In genomic region chr18:27627927-27628326, GRCh38 we compare ENCODE assay signal across 22 cellular contexts.
DNase-seq lines count a peak whose midpoint lies in the region; ATAC-seq and TF ChIP-seq lines count a peak whose summit lies in the region.
"Had no signal": no experiment of that assay in that cellular context is flagged by ENCODE, and none has a peak within 500 bp of the region (broad histone marks: within the 10 kb centered on the region; RNA-seq: fewer than 3 reads in every experiment).

No MANE protein-coding gene starts in this region.

- no peak overlapping the region for H2AK5ac ChIP-seq in mesendoderm (ENCODE audit: low read length)

- no peak for ATAC-seq in stimulated activated naive B cell treated with anti-CD40 and anti-IgM and Interleukin-4, amounts not matched to agents 10 μg/mL and 1 μg/mL and 100 μg/mL, for 72 hours (replicated peaks)
- ATAC-seq in HG03342 (IDR thresholded peaks at IDR 0.05; ENCODE audit: unreplicated experiment): no peak
- ATAC-seq: activated CD8-positive, alpha-beta T cell treated with anti-CD3 and anti-CD28 coated beads for 36 hours; left lung; naive thymus-derived CD4-positive, alpha-beta T cell had no signal

- WGBS in mesendoderm (ENCODE audit: extremely low coverage, insufficient coverage, low lambda C conversion rate): no CpG with 5 or more reads among the region's 4 CpGs

- no peaks in the 10 kb centered on the region for H3K27me3 Mint-ChIP-seq in stimulated activated naive B cell treated with anti-CD40 and anti-IgM and Interleukin-4, amounts not matched to agents 10 μg/mL and 1 μg/mL and 100 μg/mL, for 72 hours
- H3K27me3 Mint-ChIP-seq: activated CD8-positive, alpha-beta T cell treated with anti-CD3 and anti-CD28 coated beads for 36 hours; activated naive CD8-positive, alpha-beta T cell treated with anti-CD3 and anti-CD28 coated beads for 36 hours; naive thymus-derived CD4-positive, alpha-beta T cell had no signal

- no peaks in the 10 kb centered on the region for H3K79me2 ChIP-seq in mesendoderm (ENCODE audit: control insufficient read depth, insufficient read depth, low read length)

- intact Hi-C loops in dorsolateral prefrontal cortex (cut with DNase I): no loop called here

- H3K9ac ChIP-seq in mesendoderm (ENCODE audit: low read length): no peak overlapping the region

- H3K4me3 Mint-ChIP-seq in stimulated activated naive B cell treated with anti-CD40 and anti-IgM and Interleukin-4, amounts not matched to agents 10 μg/mL and 1 μg/mL and 100 μg/mL, for 72 hours: no peak overlapping the region
- H3K4me3 Mint-ChIP-seq: activated CD8-positive, alpha-beta T cell treated with anti-CD3 and anti-CD28 coated beads for 36 hours; activated naive CD8-positive, alpha-beta T cell treated with anti-CD3 and anti-CD28 coated beads for 36 hours; mesothelial cell of epicardium; naive thymus-derived CD4-positive, alpha-beta T cell had no signal

- H3K4me1 ChIP-seq in mesendoderm (ENCODE audit: control insufficient read depth, low read depth, low read length): peaks cover 2% of the 10 kb centered on the region
- H3K4me1 ChIP-seq: left lung had no signal

- no peak overlapping the region for H3K4me3 ChIP-seq in H7 (ENCODE audit: insufficient read depth, low read depth, low read length)
- no peak overlapping the region for H3K4me3 ChIP-seq in mesendoderm (ENCODE audit: low read length)
- H3K4me3 ChIP-seq in dorsolateral prefrontal cortex: no peak overlapping the region
- H3K4me3 ChIP-seq: left lung, smooth muscle cell had no signal

- H3K18ac ChIP-seq in mesendoderm (ENCODE audit: low read length): no peak overlapping the region

- no peak overlapping the region for H4K5ac ChIP-seq in mesendoderm (ENCODE audit: low read length)

- no peak overlapping the region for H2BK15ac ChIP-seq in mesendoderm (replicated peaks; ENCODE audit: low read depth)

- no peak overlapping the region for H2BK5ac ChIP-seq in mesendoderm (ENCODE audit: low read length)

- H3K27ac ChIP-seq in mesendoderm (ENCODE audit: low read depth, low read length): no peak overlapping the region
- no peak overlapping the region for H3K27ac ChIP-seq in dorsolateral prefrontal cortex
- H3K27ac ChIP-seq: epithelial cell of prostate, left lung had no signal

- no peak overlapping the region for H3K56ac ChIP-seq in mesendoderm (ENCODE audit: low read length)

- H3K9me3 Mint-ChIP-seq in stimulated activated naive B cell treated with anti-CD40 and anti-IgM and Interleukin-4, amounts not matched to agents 10 μg/mL and 1 μg/mL and 100 μg/mL, for 72 hours: no peaks in the 10 kb centered on the region
- H3K9me3 Mint-ChIP-seq: activated CD8-positive, alpha-beta T cell treated with anti-CD3 and anti-CD28 coated beads for 36 hours; activated naive CD8-positive, alpha-beta T cell treated with anti-CD3 and anti-CD28 coated beads for 36 hours; mesothelial cell of epicardium had no signal

- no peaks in the 10 kb centered on the region for H3K36me3 Mint-ChIP-seq in stimulated activated naive B cell treated with anti-CD40 and anti-IgM and Interleukin-4, amounts not matched to agents 10 μg/mL and 1 μg/mL and 100 μg/mL, for 72 hours
- H3K36me3 Mint-ChIP-seq: activated naive CD8-positive, alpha-beta T cell treated with anti-CD3 and anti-CD28 coated beads for 36 hours; mesothelial cell of epicardium had no signal

- no peak overlapping the region for H3K4ac ChIP-seq in mesendoderm (ENCODE audit: low read depth, low read length)

- no peak overlapping the region for H4K8ac ChIP-seq in mesendoderm (ENCODE audit: low read depth, low read length)

- no peak overlapping the region for H3K23ac ChIP-seq in mesendoderm (ENCODE audit: low read length)

- H3K4me2 ChIP-seq in mesendoderm (ENCODE audit: low read length): no peak overlapping the region
- H3K4me2 ChIP-seq: smooth muscle cell had no signal

- no peak for TF ChIP-seq CTCF in dorsolateral prefrontal cortex (IDR thresholded peaks at IDR 0.05 in 54 of 56, conservative IDR thresholded peaks at IDR 0.05 in 2 of 56; ENCODE audit: low read depth in 1 of 56, partially characterized antibody in 56 of 56)

- H3K79me1 ChIP-seq in mesendoderm (ENCODE audit: low read length): no peaks in the 10 kb centered on the region

- peak; percentile 39 for DNase-seq in NCI-H2171 treated with DMSO at 0.1 percent for 48 hours (lab: John Stamatoyannopoulos, UW)
- DNase-seq in NCI-H2171 (lab: John Stamatoyannopoulos, UW): no peak
- DNase-seq in H7: peak; percentile 2
- DNase-seq in SK-N-DZ (ENCODE audit: low spot score): peak; percentile 12
- DNase-seq in mesendoderm: peak; percentile 59
- DNase-seq in stimulated activated naive B cell treated with anti-CD40 and anti-IgM and Interleukin-4, amounts not matched to agents 10 μg/mL and 1 μg/mL and 100 μg/mL, for 72 hours: no peak
- no peak for DNase-seq in dorsolateral prefrontal cortex
- DNase-seq: activated CD4-positive, alpha-beta T cell treated with anti-CD3 and anti-CD28 coated beads for 1 hour; activated CD8-positive, alpha-beta T cell treated with anti-CD3 and anti-CD28 coated beads for 36 hours; activated naive CD8-positive, alpha-beta T cell treated with anti-CD3 and anti-CD28 coated beads for 36 hours; head of caudate nucleus; left lung; naive thymus-derived CD4-positive, alpha-beta T cell; NCI-H1048; NCI-H2029 treated with DMSO at 0.1 percent for 48 hours; NCI-H510A treated with DMSO at 0.1 percent for 48 hours; stimulated activated CD4-positive, alpha-beta T cell treated with anti-CD3 and anti-CD28 coated beads, Interleukin-2, amount 100 ng/mL, for 24 hours; T-helper 1 cell had no signal

- H3K27ac Mint-ChIP-seq in stimulated activated naive B cell treated with anti-CD40 and anti-IgM and Interleukin-4, amounts not matched to agents 10 μg/mL and 1 μg/mL and 100 μg/mL, for 72 hours: no peak overlapping the region
- H3K27ac Mint-ChIP-seq: activated CD8-positive, alpha-beta T cell treated with anti-CD3 and anti-CD28 coated beads for 36 hours; activated naive CD8-positive, alpha-beta T cell treated with anti-CD3 and anti-CD28 coated beads for 36 hours; mesothelial cell of epicardium; naive thymus-derived CD4-positive, alpha-beta T cell had no signal

- H2BK120ac ChIP-seq in mesendoderm (ENCODE audit: low read depth, low read length): no peak overlapping the region

- no peaks in the 10 kb centered on the region for H3K4me1 Mint-ChIP-seq in stimulated activated naive B cell treated with anti-CD40 and anti-IgM and Interleukin-4, amounts not matched to agents 10 μg/mL and 1 μg/mL and 100 μg/mL, for 72 hours
- H3K4me1 Mint-ChIP-seq: activated naive CD8-positive, alpha-beta T cell treated with anti-CD3 and anti-CD28 coated beads for 36 hours; mesothelial cell of epicardium; naive thymus-derived CD4-positive, alpha-beta T cell had no signal

- H3K36me3 ChIP-seq in H7 (replicated peaks; ENCODE audit: control insufficient read depth, insufficient read depth, low read length) (no peaks in the 10 kb centered on the region), mesendoderm (ENCODE audit: control insufficient read depth, insufficient read depth, low read length) (no peaks in the 10 kb centered on the region)
- H3K36me3 ChIP-seq: left lung had no signal

- H3K27me3 ChIP-seq in H7 (ENCODE audit: control insufficient read depth, insufficient read depth, low read length) (no peaks in the 10 kb centered on the region), mesendoderm (ENCODE audit: insufficient read depth, low read length, poor library complexity) (no peaks in the 10 kb centered on the region), dorsolateral prefrontal cortex (no peaks in the 10 kb centered on the region)
- H3K27me3 ChIP-seq: left lung had no signal

Comparison
In these comparisons a context has a peak if more than half of its experiments do, and no peak if none do; other contexts are left out.
1. DNase-seq: peak in NCI-H2171 treated with DMSO at 0.1 percent for 48 hours (single experiment), H7 (single experiment), SK-N-DZ (single experiment) and mesendoderm (single experiment); none in NCI-H2171 (single experiment), stimulated activated naive B cell treated with anti-CD40 and anti-IgM and Interleukin-4, amounts not matched to agents 10 μg/mL and 1 μg/mL and 100 μg/mL, for 72 hours (single experiment) and dorsolateral prefrontal cortex (0 of 10).